ENCODE assay signal across 12 cellular contexts in genomic region chr6:49978332-49979226, GRCh38. TPM values are rescaled to one million over a fixed set of nuclear protein-coding genes. Genes with fewer than 3 reads are reported as not detected.
DNase-seq lines count a peak whose midpoint lies in the region; ATAC-seq and TF ChIP-seq lines count a peak whose summit lies in the region.
"Had no signal": no experiment of that assay in that cellular context is flagged by ENCODE, and none has a peak within 500 bp of the region (broad histone marks: within the 10 kb centered on the region; RNA-seq: fewer than 3 reads in every experiment).

No MANE protein-coding gene starts in this region.

- no peaks in the 10 kb centered on the region for H3K27me3 Mint-ChIP-seq in nephron progenitor cell (ENCODE audit: low read depth, poor library complexity)
- H3K27me3 Mint-ChIP-seq: IgD-negative memory B cell, naive B cell had no signal

- intact Hi-C loops in heart right ventricle (cut with DNase I): no loop called here

- TF ChIP-seq CTCF in GM20000 (IDR thresholded peaks at IDR 0.05; ENCODE audit: extremely low read depth, missing control alignments) (no peak), epithelial cell of proximal tubule (conservative IDR thresholded peaks at IDR 0.05; ENCODE audit: low read depth, low read length) (no peak), nephron progenitor cell (IDR thresholded peaks at IDR 0.05) (no peak), brain microvascular endothelial cell (IDR thresholded peaks at IDR 0.05; ENCODE audit: low read depth, low read length, missing control alignments) (no peak), heart right ventricle (IDR thresholded peaks at IDR 0.05) (no peak)

- H3K36me3 ChIP-seq in brain microvascular endothelial cell (replicated peaks) (no peaks in the 10 kb centered on the region), heart right ventricle (no peaks in the 10 kb centered on the region)

- H3K27me3 ChIP-seq in brain microvascular endothelial cell (replicated peaks) (no peaks in the 10 kb centered on the region), heart right ventricle (no peaks in the 10 kb centered on the region)

- H3K4me1 ChIP-seq in heart right ventricle: no peaks in the 10 kb centered on the region

- H3K4me3 ChIP-seq in epithelial cell of proximal tubule (ENCODE audit: low read depth, low read length): peak overlapping the region; percentile 36
- H3K4me3 ChIP-seq in brain microvascular endothelial cell (ENCODE audit: low read depth, low read length): no peak overlapping the region
- peak overlapping the region in 1 of 10 donors; percentile 14 for H3K4me3 ChIP-seq in heart right ventricle

- peak; percentile 7 for DNase-seq in GM20000 (ENCODE audit: low spot score)
- DNase-seq in epithelial cell of proximal tubule (ENCODE audit: low read depth): no peak
- DNase-seq in nephron progenitor cell: no peak
- DNase-seq in brain microvascular endothelial cell: no peak
- DNase-seq in heart right ventricle: no peak
- no peak for DNase-seq in COLO829 (ENCODE audit: low spot score)
- DNase-seq: activated gamma-delta T cell, naive B cell had no signal

- ATAC-seq in GM18502 (IDR thresholded peaks at IDR 0.05; ENCODE audit: poor library complexity, unreplicated experiment): peak; percentile 60
- ATAC-seq in HG03280 (IDR thresholded peaks at IDR 0.05; ENCODE audit: unreplicated experiment): peak; percentile 48
- no peak for ATAC-seq in heart right ventricle

- H3K9me3 Mint-ChIP-seq in nephron progenitor cell: no peaks in the 10 kb centered on the region

- no peaks in the 10 kb centered on the region for H3K9me3 ChIP-seq in heart right ventricle

- in situ Hi-C loops in brain microvascular endothelial cell (cut with HindIII; ENCODE audit: low pct_ligation_motif_present, low sequenced_read_pairs): no loop called here

- H3K4me3 Mint-ChIP-seq in nephron progenitor cell: no peak overlapping the region
- H3K4me3 Mint-ChIP-seq: naive B cell had no signal

- H3K27ac ChIP-seq in brain microvascular endothelial cell (no peak overlapping the region), heart right ventricle (no peak overlapping the region)

- no peaks in the 10 kb centered on the region for H3K36me3 Mint-ChIP-seq in nephron progenitor cell (ENCODE audit: low read depth)
- H3K36me3 Mint-ChIP-seq: IgD-negative memory B cell, naive B cell had no signal

- no peak overlapping the region for H3K27ac Mint-ChIP-seq in nephron progenitor cell
- H3K27ac Mint-ChIP-seq: IgD-negative memory B cell, naive B cell had no signal

- WGBS in heart right ventricle, 2 donors: 53 to 54% methylated on average over 3 of the region's 3 CpGs

- no peaks in the 10 kb centered on the region for H3K4me1 Mint-ChIP-seq in nephron progenitor cell
- H3K4me1 Mint-ChIP-seq: naive B cell had no signal

RNA-seq across cellular contexts. Expression of gene DEFB113, which starts 9.2 kb away (rescaled TPM):
- not detected in 2 replicates for total RNA-seq in epithelial cell of proximal tubule
- not detected for total RNA-seq in heart right ventricle
- polyA plus RNA-seq in heart right ventricle: not detected
- total RNA-seq: fibroblast of lung had no signal
- polyA plus RNA-seq: fibroblast of lung, IgD-negative memory B cell had no signal

RNA-seq across cellular contexts. Expression of gene DEFB114, which starts 14.6 kb away (rescaled TPM):
- total RNA-seq in epithelial cell of proximal tubule (not detected in 2 replicates), heart right ventricle (not detected)
- not detected for polyA plus RNA-seq in heart right ventricle
- total RNA-seq: fibroblast of lung had no signal
- polyA plus RNA-seq: fibroblast of lung, IgD-negative memory B cell had no signal

RNA-seq across cellular contexts. Expression of gene DEFB110, which starts 43.2 kb away (rescaled TPM):
- total RNA-seq in epithelial cell of proximal tubule (not detected in 2 replicates), heart right ventricle (not detected)
- polyA plus RNA-seq in heart right ventricle: not detected
- total RNA-seq: fibroblast of lung had no signal
- polyA plus RNA-seq: fibroblast of lung, IgD-negative memory B cell had no signal

Comparison
In these comparisons a context has a peak if more than half of its experiments do, and no peak if none do; other contexts are left out.
1. ATAC-seq: peak in GM18502 (single experiment) and HG03280 (single experiment); none in heart right ventricle (0 of 8).